Comparison of ENCODE assay signal across 8 cellular contexts in the genomic region with DNA sequence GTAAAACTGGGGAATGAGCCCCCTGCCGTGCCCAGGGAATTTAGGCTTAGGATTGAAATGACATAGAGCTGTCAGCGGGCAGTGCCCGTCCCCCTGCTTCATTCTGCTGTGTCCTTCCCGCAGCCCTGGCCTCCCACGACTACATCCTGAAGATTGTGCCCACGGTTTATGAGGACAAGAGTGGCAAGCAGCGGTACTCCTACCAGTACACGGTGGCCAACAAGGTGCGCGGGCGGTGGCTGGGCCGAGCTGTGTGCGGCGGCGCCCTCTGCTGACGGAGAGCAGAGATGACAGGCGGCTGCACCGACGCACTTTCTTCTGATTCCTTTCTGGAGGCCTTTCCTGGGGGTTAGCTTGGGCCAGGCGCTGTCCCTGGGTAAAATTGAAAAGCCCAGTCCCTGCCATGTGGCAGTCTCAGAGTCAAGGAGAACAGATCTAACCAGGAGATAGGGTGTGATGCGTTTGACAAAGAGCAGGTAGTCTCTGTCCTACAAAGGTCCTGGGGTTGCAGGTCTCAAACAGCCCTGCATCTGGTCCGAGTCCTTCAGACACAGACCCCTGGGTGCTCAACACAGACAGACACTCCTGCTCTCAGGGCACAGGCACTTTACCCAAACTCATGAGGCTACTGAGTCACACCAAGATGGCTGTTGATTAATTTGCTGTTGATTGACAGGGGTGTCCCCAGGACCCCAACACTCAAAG. TPM values are rescaled to one million over a fixed set of nuclear protein-coding genes. Genes with fewer than 3 reads are reported as not detected.
DNase-seq lines count a peak whose midpoint lies in the region; ATAC-seq lines count a peak whose summit lies in the region.

No MANE protein-coding gene starts in this region.

- peak; percentile 12 for DNase-seq in NCI-H1436 (lab: John Stamatoyannopoulos, UW)
- DNase-seq in NCI-H1436 treated with DMSO at 0.1 percent for 48 hours (lab: John Stamatoyannopoulos, UW): no peak
- DNase-seq in NOMO-1 treated with DMSO at 0.1 percent for 48 hours (lab: John Stamatoyannopoulos, UW; ENCODE audit: unreplicated experiment): peak; percentile 29
- DNase-seq in activated CD8-positive, alpha-beta memory T cell treated with anti-CD3 and anti-CD28 coated beads, Interleukin-2, amount 50 U/mL, for 48 hours: peak; percentile 90
- no peak for DNase-seq in epithelial cell of prostate (ENCODE audit: low read depth, low spot score)
- DNase-seq in naive B cell: peak; percentile 61
- DNase-seq in stimulated activated CD8-positive, alpha-beta memory T cell treated with anti-CD3 and anti-CD28 coated beads, Interleukin-7, amount 100 ng/mL, for 4 hours (ENCODE audit: low read depth in 2 of 2): peak; percentile 47 to 58

- peak overlapping the region; percentile 75 to 96 (median 92) for H3K27ac Mint-ChIP-seq in naive B cell

- peaks cover 14 to 22% (median 19%) of the 10 kb centered on the region in 3 donors for H3K4me1 Mint-ChIP-seq in naive B cell

- H3K27me3 Mint-ChIP-seq in naive B cell: no peaks in the 10 kb centered on the region

- H3K4me3 Mint-ChIP-seq in naive B cell: no peak overlapping the region

- ATAC-seq in HG03039 (IDR thresholded peaks at IDR 0.05; ENCODE audit: unreplicated experiment): peak; percentile 53
- ATAC-seq in naive B cell (ENCODE audit: low read depth in 2 of 2): peak; percentile 92 to 94

- H3K27ac ChIP-seq in epithelial cell of prostate: peak overlapping the region; percentile 88

- H3K36me3 Mint-ChIP-seq in naive B cell: peaks cover 13 to 24% of the 10 kb centered on the region in 2 donors

- H3K9me3 Mint-ChIP-seq in naive B cell: no peaks in the 10 kb centered on the region

RNA-seq across cellular contexts. Expression of gene RPL26L1, which starts 26.8 kb away (rescaled TPM):
- polyA plus RNA-seq in naive B cell (ENCODE audit: low read depth in 6 of 6): 10 to 100 TPM; 20.0 to 40.2 (median 27.7) TPM

RNA-seq across cellular contexts. Expression of gene ATP6V0E1, which starts 51.1 kb away (rescaled TPM):
- 100 to 1,000 TPM; 386 to 553 (median 418) TPM for polyA plus RNA-seq in naive B cell (ENCODE audit: low read depth in 6 of 6)

Comparison
In these comparisons a context has a peak if more than half of its experiments do, and no peak if none do; other contexts are left out.
1. DNase-seq: peak in NCI-H1436 (single experiment), NOMO-1 treated with DMSO at 0.1 percent for 48 hours (single experiment), activated CD8-positive, alpha-beta memory T cell treated with anti-CD3 and anti-CD28 coated beads, Interleukin-2, amount 50 U/mL, for 48 hours (single experiment), naive B cell (single experiment) and stimulated activated CD8-positive, alpha-beta memory T cell treated with anti-CD3 and anti-CD28 coated beads, Interleukin-7, amount 100 ng/mL, for 4 hours (2 of 2); none in NCI-H1436 treated with DMSO at 0.1 percent for 48 hours (single experiment) and epithelial cell of prostate (single experiment).